Comparison of ENCODE assay signal across 8 cellular contexts in the genomic region with DNA sequence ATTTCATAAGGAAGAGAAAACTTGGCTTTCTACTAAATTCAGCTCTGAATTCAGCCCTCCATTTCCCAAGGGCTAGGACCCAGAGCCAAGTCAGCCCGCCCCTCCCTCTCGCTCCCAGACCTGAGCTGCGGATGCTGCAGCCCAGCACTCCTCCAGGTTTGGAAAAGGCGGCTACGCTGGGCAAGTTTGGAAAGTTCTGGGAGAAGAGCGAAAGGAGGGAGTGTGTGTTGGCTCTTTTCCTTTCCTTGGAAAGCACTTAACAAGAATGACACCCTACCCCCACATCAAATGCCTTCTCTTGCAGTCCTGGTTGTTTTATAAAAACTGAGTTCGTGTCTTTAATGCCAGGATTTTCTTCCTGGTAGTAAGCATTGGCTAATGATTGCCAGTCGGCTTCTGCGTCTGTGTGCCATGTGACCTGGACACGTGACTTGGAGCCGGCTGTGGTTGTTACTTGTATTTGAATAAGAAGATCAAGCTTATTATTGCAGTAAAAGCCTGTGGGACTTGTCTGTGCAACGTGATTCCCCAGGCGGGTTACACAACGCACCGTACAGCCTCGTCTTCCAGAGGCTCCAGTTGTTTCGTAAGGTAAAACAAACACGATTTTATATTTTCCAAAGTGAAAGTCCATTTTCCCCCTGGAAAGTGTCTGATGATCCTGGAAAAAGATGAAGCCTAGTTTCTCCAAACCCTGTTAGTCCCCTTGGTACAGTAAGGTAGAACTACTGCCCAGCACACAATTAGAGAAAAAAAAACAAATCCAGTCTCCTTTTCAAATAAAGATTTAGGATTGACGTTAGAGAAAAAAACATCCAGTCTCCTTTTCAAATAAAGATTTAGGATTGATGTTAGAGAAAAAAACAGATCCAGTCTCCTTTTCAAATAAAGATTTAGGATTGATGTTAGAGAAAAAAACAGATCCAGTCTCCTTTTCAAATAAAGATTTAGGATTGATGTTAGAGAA. TPM values are rescaled to one million over a fixed set of nuclear protein-coding genes. Genes with fewer than 3 reads are reported as not detected.
DNase-seq lines count a peak whose midpoint lies in the region; ATAC-seq, FAIRE-seq and TF ChIP-seq lines count a peak whose summit lies in the region.

No MANE protein-coding gene starts in this region.

- intact Hi-C loops in activated B cell treated with CpG ODN at 0.5 μM for 24 hours (cut with micrococcal nuclease) = loop anchor here (1.0 kb wide), 5 partner anchors 13 to 69 kb away; no protein-coding TSS in a partner anchor

- no peak for TF ChIP-seq CTCF in activated B cell treated with CpG ODN at 0.5 μM for 24 hours (IDR thresholded peaks at IDR 0.05)

- POLR2A ChIA-PET in activated B cell treated with CpG ODN at 0.5 μM for 24 hours (lab: Charles Lee) = interaction anchor here (0.5 to 7.2 kb wide), 32 partner anchors 9 to 342 kb away, joined by 3 to 199 read pairs (median 6); partner anchors contain the start of genes HMGB1, KATNAL1, UBE2L5 and USPL1

- CTCF ChIA-PET in activated B cell treated with CpG ODN at 0.5 μM for 24 hours (lab: Charles Lee) = interaction anchor here (0.5 to 2.6 kb wide), 5 partner anchors 11 to 140 kb away, joined by 3 to 12 read pairs (median 3); no protein-coding TSS in a partner anchor

- peak; percentile 88 for FAIRE-seq in colon (lab: Jason Lieb, UNC)

- H3K9me3 Mint-ChIP-seq in activated B cell treated with CpG ODN at 0.5 μM for 24 hours = no peaks in the 10 kb centered on the region

- H3K27me3 Mint-ChIP-seq in activated B cell treated with CpG ODN at 0.5 μM for 24 hours = no peaks in the 10 kb centered on the region

- ATAC-seq in GM18517 (IDR thresholded peaks at IDR 0.05; ENCODE audit: unreplicated experiment) (peak; percentile 49), HG03066 (IDR thresholded peaks at IDR 0.05; ENCODE audit: low read depth, unreplicated experiment) (peak; percentile 72), activated B cell treated with CpG ODN at 0.5 μM for 24 hours (ENCODE audit: low read depth) (peak; percentile 78)

- H3K4me3 Mint-ChIP-seq in activated B cell treated with CpG ODN at 0.5 μM for 24 hours = peak overlapping the region; percentile 97

- peaks cover 4% of the 10 kb centered on the region for H3K36me3 Mint-ChIP-seq in activated B cell treated with CpG ODN at 0.5 μM for 24 hours (ENCODE audit: low read depth)

- peak overlapping the region; percentile 91 for H3K27ac Mint-ChIP-seq in activated B cell treated with CpG ODN at 0.5 μM for 24 hours

- DNase-seq in A172 (ENCODE audit: low spot score) = peak; percentile 68
- DNase-seq in NCI-H2227 (lab: John Stamatoyannopoulos, UW; ENCODE audit: unreplicated experiment) = peak; percentile 51
- DNase-seq in activated B cell treated with CpG ODN at 0.5 μM for 24 hours = peak; percentile 52
- DNase-seq in kidney glomerular epithelial cell (lab: John Stamatoyannopoulos, UW) = peak; percentile 88
- DNase-seq in stimulated activated CD4-positive, alpha-beta T cell treated with anti-CD3 and anti-CD28 coated beads, Interleukin-15, amount 100 ng/mL, for 24 hours = peak; percentile 74

- H3K4me1 Mint-ChIP-seq in activated B cell treated with CpG ODN at 0.5 μM for 24 hours = peaks cover 29% of the 10 kb centered on the region

RNA-seq across cellular contexts. Expression of gene UBE2L5, which starts 26.8 kb away (rescaled TPM):
- not detected in 2 replicates for total RNA-seq in A172 (2014; rRNA removed; shearing (Covaris generic))
- 0.24 and 0.42 TPM in 2 replicates for total RNA-seq in activated B cell treated with CpG ODN at 0.5 μM for 24 hours

Comparison
In these comparisons a context has a peak if more than half of its experiments do, and no peak if none do; other contexts are left out.
1. Peak in every context shown above with its lines: DNase-seq and ATAC-seq.